In the genomic region with DNA sequence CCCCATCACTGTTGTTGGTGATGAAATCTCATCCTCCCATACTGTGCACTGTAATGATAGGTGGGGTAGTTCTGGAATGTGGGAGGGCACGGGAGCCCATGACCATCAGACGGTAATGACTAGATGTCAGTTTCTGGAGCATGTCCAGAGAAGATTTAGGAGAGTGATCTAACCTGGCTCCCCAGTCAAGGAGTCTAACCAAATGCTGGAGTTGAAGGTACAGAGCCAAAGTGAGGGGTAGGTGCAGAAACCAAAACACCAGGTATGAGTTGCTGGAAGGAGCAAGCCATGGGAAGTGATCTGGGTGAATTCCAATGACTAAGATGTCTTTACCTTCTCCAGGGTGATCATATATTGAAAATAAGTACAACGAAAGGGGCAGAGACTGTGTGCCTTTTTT, we compare ENCODE assay signal across 19 cellular contexts.
DNase-seq lines count a peak whose midpoint lies in the region; ATAC-seq and TF ChIP-seq lines count a peak whose summit lies in the region.
"Had no signal": no experiment of that assay in that cellular context is flagged by ENCODE, and none has a peak within 500 bp of the region (broad histone marks: within the 10 kb centered on the region; RNA-seq: fewer than 3 reads in every experiment).

No MANE protein-coding gene starts in this region.

- no peak for TF ChIP-seq CTCF in RWPE1 (conservative IDR thresholded peaks at IDR 0.05; ENCODE audit: low read depth)
- no peak for TF ChIP-seq CTCF in foreskin keratinocyte (conservative IDR thresholded peaks at IDR 0.05)
- TF ChIP-seq CTCF in transverse colon (IDR thresholded peaks at IDR 0.05): no peak
- TF ChIP-seq CTCF in esophagus muscularis mucosa (IDR thresholded peaks at IDR 0.05): no peak

- peaks cover 6% of the 10 kb centered on the region for H3K36me3 Mint-ChIP-seq in activated naive CD4-positive, alpha-beta T cell treated with anti-CD3 and anti-CD28 coated beads for 36 hours (ENCODE audit: low read depth)
- H3K36me3 Mint-ChIP-seq: memory B cell had no signal

- TF ChIP-seq EP300 in transverse colon (IDR thresholded peaks at IDR 0.05; ENCODE audit: low read depth): no peak
- TF ChIP-seq EP300 in esophagus muscularis mucosa (IDR thresholded peaks at IDR 0.05): no peak

- H3K4me1 ChIP-seq in foreskin keratinocyte (peaks cover 45% of the 10 kb centered on the region), transverse colon (peaks cover 0 to 20% (median 15%) of the 10 kb centered on the region in 4 donors), esophagus muscularis mucosa (no peaks in the 10 kb centered on the region)
- H3K4me1 ChIP-seq: right atrium auricular region had no signal

- peak; percentile 33 for DNase-seq in activated naive CD4-positive, alpha-beta T cell treated with anti-CD3 and anti-CD28 coated beads for 36 hours
- DNase-seq in activated naive CD4-positive, alpha-beta T cell treated with anti-CD3 and anti-CD28 coated beads, Interleukin-2, amount 50 U/mL, for 16 hours: no peak
- DNase-seq in RWPE1 (ENCODE audit: low spot score) (peak; percentile 17), foreskin keratinocyte (peak; percentile 94 to 96), transverse colon (no peak), NCI-H2029 (lab: John Stamatoyannopoulos, UW) (no peak), esophagus muscularis mucosa (ENCODE audit: extremely low spot score) (no peak)
- DNase-seq: activated CD4-positive, alpha-beta T cell treated with anti-CD3 and anti-CD28 coated beads for 4 hours; amygdala; glutamatergic neuron; Karpas-422; NCI-H2171 treated with DMSO at 0.1 percent for 48 hours; NK-92 treated with Interleukin-12 subunit alpha and Interleukin-12 subunit beta, amount 100 ng/mL, for 24 hours; SHP77; stomach; T1000 had no signal

- H3K27me3 ChIP-seq in foreskin keratinocyte (no peaks in the 10 kb centered on the region), transverse colon (no peaks in the 10 kb centered on the region), esophagus muscularis mucosa (no peaks in the 10 kb centered on the region)
- H3K27me3 ChIP-seq: right atrium auricular region, stomach had no signal

- H3K4me3 Mint-ChIP-seq in activated naive CD4-positive, alpha-beta T cell treated with anti-CD3 and anti-CD28 coated beads for 36 hours: no peak overlapping the region
- H3K4me3 Mint-ChIP-seq: memory B cell had no signal

- POLR2A ChIA-PET in RWPE1 (lab: Yijun Ruan, JAX; ENCODE audit: low non-redundant PET): interaction anchor here (0.8 kb wide), 1 partner anchor 9 kb away, joined by 7 read pairs; no protein-coding TSS in a partner anchor

- 64 to 90% methylated on average over 2 to 3 of the region's 3 CpGs for WGBS in transverse colon (ENCODE audit: low coverage in 1 of 2), 2 donors
- WGBS in esophagus muscularis mucosa: 97% methylated on average over 3 of the region's 3 CpGs

- H3K27ac Mint-ChIP-seq in activated naive CD4-positive, alpha-beta T cell treated with anti-CD3 and anti-CD28 coated beads for 36 hours: peak overlapping the region; percentile 60
- H3K27ac Mint-ChIP-seq: memory B cell had no signal

- no peaks in the 10 kb centered on the region for H3K9me3 Mint-ChIP-seq in activated naive CD4-positive, alpha-beta T cell treated with anti-CD3 and anti-CD28 coated beads for 36 hours

- CTCF ChIA-PET in activated naive CD4-positive, alpha-beta T cell treated with anti-CD3 and anti-CD28 coated beads for 36 hours (lab: Charles Lee): interaction anchor here (1.2 kb wide), 1 partner anchor 18 kb away, joined by 3 read pairs; no protein-coding TSS in a partner anchor
- CTCF ChIA-PET in RWPE1 (lab: Yijun Ruan, JAX): no interaction called here

- H3K27ac ChIP-seq in RWPE1 (peak overlapping the region; percentile 63; the same call in 1 of the 2 replicates), foreskin keratinocyte (peak overlapping the region; percentile 99), transverse colon (peak overlapping the region; percentile 6 to 74 (median 68)), esophagus muscularis mucosa (replicated peaks in 1 of 4) (no peak overlapping the region)
- H3K27ac ChIP-seq: right atrium auricular region had no signal

- TF ChIP-seq POLR2A in transverse colon (IDR thresholded peaks at IDR 0.05) (no peak), esophagus muscularis mucosa (IDR thresholded peaks at IDR 0.05; ENCODE audit: low read depth) (no peak)

- in situ Hi-C loops in transverse colon (cut with MboI; ENCODE audit: low pct_ligation_motif_present in 1 of 4, low pct_unique_long_range_greater_than_20kb in 1 of 4, low sequenced_read_pairs in 3 of 4): no loop called here

- peaks cover 67% of the 10 kb centered on the region for H3K4me1 Mint-ChIP-seq in activated naive CD4-positive, alpha-beta T cell treated with anti-CD3 and anti-CD28 coated beads for 36 hours (ENCODE audit: low read depth)
- H3K4me1 Mint-ChIP-seq: memory B cell had no signal

- H3K4me3 ChIP-seq in transverse colon (no peak overlapping the region), esophagus muscularis mucosa (no peak overlapping the region)
- H3K4me3 ChIP-seq: right atrium auricular region, stomach had no signal

- intact Hi-C loops in activated naive CD4-positive, alpha-beta T cell treated with anti-CD3 and anti-CD28 coated beads for 36 hours (cut with micrococcal nuclease): no loop called here
- intact Hi-C loops in transverse colon (cut with DNase I; ENCODE audit: low total_unique reads): no loop called here
- intact Hi-C loops in esophagus muscularis mucosa (cut with DNase I): no loop called here

- no peaks in the 10 kb centered on the region for H3K27me3 Mint-ChIP-seq in activated naive CD4-positive, alpha-beta T cell treated with anti-CD3 and anti-CD28 coated beads for 36 hours (ENCODE audit: low read depth)
- H3K27me3 Mint-ChIP-seq: memory B cell had no signal

- ATAC-seq in foreskin keratinocyte: peak; percentile 64
- ATAC-seq in HG02623 (IDR thresholded peaks at IDR 0.05; ENCODE audit: unreplicated experiment): no peak

- H3K9me3 ChIP-seq in transverse colon (no peaks in the 10 kb centered on the region), esophagus muscularis mucosa (no peaks in the 10 kb centered on the region)
- H3K9me3 ChIP-seq: right atrium auricular region, stomach had no signal

- no peaks in the 10 kb centered on the region for H3K36me3 ChIP-seq in transverse colon
- no peaks in the 10 kb centered on the region for H3K36me3 ChIP-seq in esophagus muscularis mucosa
- H3K36me3 ChIP-seq: right atrium auricular region, stomach had no signal

Comparison
In these comparisons a context has a peak if more than half of its experiments do, and no peak if none do; other contexts are left out.
1. DNase-seq: peak in activated naive CD4-positive, alpha-beta T cell treated with anti-CD3 and anti-CD28 coated beads for 36 hours (single experiment), RWPE1 (single experiment) and foreskin keratinocyte (2 of 2); none in activated naive CD4-positive, alpha-beta T cell treated with anti-CD3 and anti-CD28 coated beads, Interleukin-2, amount 50 U/mL, for 16 hours (single experiment), transverse colon (single experiment), NCI-H2029 (single experiment) and esophagus muscularis mucosa (single experiment).
2. H3K27ac ChIP-seq: peak in RWPE1 (single experiment), foreskin keratinocyte (single experiment) and transverse colon (4 of 4); none in esophagus muscularis mucosa (0 of 4).